Comparison of ENCODE assay signal across 8 cellular contexts in genomic region chr19:46788101-46788967, GRCh38. TPM values are rescaled to one million over a fixed set of nuclear protein-coding genes. Genes with fewer than 3 reads are reported as not detected.
DNase-seq lines count a peak whose midpoint lies in the region; ATAC-seq and TF ChIP-seq lines count a peak whose summit lies in the region.

Gene SLC1A5 (minus strand): TSS chr19:46788594. CDS start chr19:46787965, 629 bp downstream.

- ATAC-seq in HG03439 (IDR thresholded peaks at IDR 0.05; ENCODE audit: unreplicated experiment) = peak; percentile 62

- TF ChIP-seq POLR2A in GM19193 (IDR thresholded peaks at IDR 0.05; ENCODE audit: extremely low read depth, insufficient read depth, insufficient read length) = peak; percentile 100

- DNase-seq in AG20443 (ENCODE audit: low spot score) (peak; percentile 98), NCI-H524 (lab: John Stamatoyannopoulos, UW) (peak; percentile 92 to 95), cerebellum (ENCODE audit: low spot score) (peak; percentile 32), kidney tubule cell (ENCODE audit: low spot score) (peak; percentile 95)
- DNase-seq in activated CD4-positive, alpha-beta T cell treated with anti-CD3 and anti-CD28 coated beads for 1 hour = peak; percentile 97
- DNase-seq in stimulated activated CD4-positive, alpha-beta T cell treated with anti-CD3 and anti-CD28 coated beads, Interleukin-1b, Interleukin-23, amount 100 ng/mL, for 1 hour (ENCODE audit: low read depth in 2 of 2) = peak; percentile 95 to 98

RNA-seq across cellular contexts. Expression of gene SLC1A5, which starts in this region (rescaled TPM):
- total RNA-seq in cerebellum = 6.9 TPM

Comparison
In these comparisons a context has a peak if more than half of its experiments do, and no peak if none do; other contexts are left out.
1. Peak in every context shown above with its lines: DNase-seq and ATAC-seq.
2. DNase-seq: peak in every context shown above with its lines; median percentile 98 in AG20443; 97 in activated CD4-positive, alpha-beta T cell treated with anti-CD3 and anti-CD28 coated beads for 1 hour; 96 in stimulated activated CD4-positive, alpha-beta T cell treated with anti-CD3 and anti-CD28 coated beads, Interleukin-1b, Interleukin-23, amount 100 ng/mL, for 1 hour; 95 in kidney tubule cell; 94 in NCI-H524; 32 in cerebellum.